In genomic region chr16:69106491-69107291, GRCh38 we compare ENCODE assay signal across 1 cellular context.
TF ChIP-seq lines count a peak whose summit lies in the region.

No MANE protein-coding gene starts in this region.

TF ChIP-seq in A549, 52 proteins besides CTCF, POLR2A, EP300 and RAD21:
- TF ChIP-seq MAX (IDR thresholded peaks at IDR 0.05) (peak; percentile 21; the same call in 1 of the 2 replicates), BHLHE40 (IDR thresholded peaks at IDR 0.05; ENCODE audit: low read depth, low read length) (no peak)
